In genomic region chr2:2182688-2183087, GRCh38 we compare ENCODE assay signal across 23 cellular contexts.
"Had no signal": no experiment of that assay in that cellular context is flagged by ENCODE, and none has a peak within 500 bp of the region (broad histone marks: within the 10 kb centered on the region; RNA-seq: fewer than 3 reads in every experiment).

No MANE protein-coding gene starts in this region.

- H3K4me1 ChIP-seq: adrenal gland, lower lobe of right lung, psoas muscle, stomach, suprapubic skin, tibial nerve had no signal

- H3K27ac ChIP-seq: hepatocyte, lower lobe of right lung, ovary, psoas muscle, stomach, suprapubic skin, tibial nerve had no signal

- H3K27me3 ChIP-seq: adrenal gland, hepatocyte, ovary, stomach, suprapubic skin, tibial nerve had no signal

- H3K27ac Mint-ChIP-seq: activated naive CD8-positive, alpha-beta T cell; activated T-cell treated with anti-CD3 and anti-CD28 coated beads, Interleukin-2, amount 50 U/mL, for 24 hours; activated T-helper 2 cell treated with anti-CD3 and anti-CD28 coated beads, Interferon-gamma antibody, Interleukin-2, Interleukin-4, amounts not matched to agents 10 μg/mL and 5 μg/mL and 100 μg/mL, durations not matched to agents 14 hours and 24 hours and 36 hours; immature natural killer cell; naive B cell; stimulated activated effector memory CD8-positive, alpha-beta T cell treated with anti-CD3 and anti-CD28 coated beads, Interleukin-12 subunit alpha, Interleukin-12 subunit beta, amount 100 ng/mL, for 72 hours had no signal

- DNase-seq: activated CD4-positive, alpha-beta T cell treated with anti-CD3 and anti-CD28 coated beads for 1 hour; activated CD8-positive, alpha-beta memory T cell treated with anti-CD3 and anti-CD28 coated beads for 24 hours; activated CD8-positive, alpha-beta memory T cell treated with anti-CD3 and anti-CD28 coated beads, Interleukin-2, amount 50 U/mL, for 4 hours; activated naive CD4-positive, alpha-beta T cell; activated T-cell treated with anti-CD3 and anti-CD28 coated beads, Interleukin-2, amount 50 U/mL, for 24 hours; adrenal gland; effector CD8-positive, alpha-beta T cell; glutamatergic neuron; immature natural killer cell; lower lobe of right lung; naive B cell; ovary; psoas muscle; right cardiac atrium; stimulated activated CD4-positive, alpha-beta T cell treated with anti-CD3 and anti-CD28 coated beads, Interleukin-1b, Interleukin-23, amount 100 ng/mL, for 48 hours; stomach; T-helper 1 cell had no signal

- H3K36me3 Mint-ChIP-seq: activated naive CD8-positive, alpha-beta T cell; immature natural killer cell; naive B cell; stimulated activated effector memory CD8-positive, alpha-beta T cell treated with anti-CD3 and anti-CD28 coated beads, Interleukin-12 subunit alpha, Interleukin-12 subunit beta, amount 100 ng/mL, for 72 hours had no signal

- H3K9me3 Mint-ChIP-seq: activated T-helper 2 cell treated with anti-CD3 and anti-CD28 coated beads, Interferon-gamma antibody, Interleukin-2, Interleukin-4, amounts not matched to agents 10 μg/mL and 5 μg/mL and 100 μg/mL, durations not matched to agents 14 hours and 24 hours and 36 hours; immature natural killer cell had no signal

- H3K4me3 ChIP-seq: adrenal gland, hepatocyte, lower lobe of right lung, ovary, psoas muscle, stomach, suprapubic skin, tibial nerve had no signal

- H3K9me3 ChIP-seq: adrenal gland, lower lobe of right lung, ovary, psoas muscle, suprapubic skin, tibial nerve had no signal

- H3K4me3 Mint-ChIP-seq: activated naive CD8-positive, alpha-beta T cell; activated T-cell treated with anti-CD3 and anti-CD28 coated beads, Interleukin-2, amount 50 U/mL, for 24 hours; immature natural killer cell; naive B cell; stimulated activated effector memory CD8-positive, alpha-beta T cell treated with anti-CD3 and anti-CD28 coated beads, Interleukin-12 subunit alpha, Interleukin-12 subunit beta, amount 100 ng/mL, for 72 hours had no signal

- H3K27me3 Mint-ChIP-seq: activated T-cell treated with anti-CD3 and anti-CD28 coated beads, Interleukin-2, amount 50 U/mL, for 24 hours; naive B cell had no signal

- H3K36me3 ChIP-seq: adrenal gland, lower lobe of right lung, ovary, stomach, suprapubic skin, tibial nerve had no signal

- H3K4me1 Mint-ChIP-seq: immature natural killer cell; naive B cell; stimulated activated effector memory CD8-positive, alpha-beta T cell treated with anti-CD3 and anti-CD28 coated beads, Interleukin-12 subunit alpha, Interleukin-12 subunit beta, amount 100 ng/mL, for 72 hours had no signal
